15 cellular contexts compared by ENCODE assay signal in genomic region chr13:48477191-48477855, GRCh38. TPM values are rescaled to one million over a fixed set of nuclear protein-coding genes. Genes with fewer than 3 reads are reported as not detected.
DNase-seq lines count a peak whose midpoint lies in the region; ATAC-seq and TF ChIP-seq lines count a peak whose summit lies in the region.
"Had no signal": no experiment of that assay in that cellular context is flagged by ENCODE, and none has a peak within 500 bp of the region (broad histone marks: within the 10 kb centered on the region; RNA-seq: fewer than 3 reads in every experiment).

No MANE protein-coding gene starts in this region.

- no peak for TF ChIP-seq POLR2A in suprapubic skin (IDR thresholded peaks at IDR 0.05)

- H3K4me1 ChIP-seq in suprapubic skin = no peaks in the 10 kb centered on the region

- DNase-seq in medulla oblongata (ENCODE audit: extremely low spot score) (peak; percentile 43), cerebellar nuclear complex (lab: John Stamatoyannopoulos, UW) (no peak), GM03348 (ENCODE audit: low spot score) (no peak), suprapubic skin (ENCODE audit: low spot score in 2 of 2) (no peak)
- DNase-seq in activated CD4-positive, CD25-positive, alpha-beta regulatory T cell (lab: John Stamatoyannopoulos, UW) = no peak
- DNase-seq: activated CD4-positive, alpha-beta T cell treated with anti-CD3 and anti-CD28 coated beads, Interleukin-2, amount 10 ng/mL, durations not matched to agents 7 days and 5 days; amygdala; hippocampal formation; KG1; naive thymus-derived CD8-positive, alpha-beta T cell; NCI-H524; RPMI8226 had no signal

- no peak for TF ChIP-seq CTCF in suprapubic skin (IDR thresholded peaks at IDR 0.05)

- 85% methylated on average over 2 of the region's 2 CpGs for WGBS in suprapubic skin

- no peak overlapping the region for H3K27ac ChIP-seq in suprapubic skin

- peaks cover 11% of the 10 kb centered on the region for H3K36me3 ChIP-seq in suprapubic skin

- ATAC-seq in GM18499 (IDR thresholded peaks at IDR 0.05; ENCODE audit: insufficient read depth, unreplicated experiment) = peak; percentile 60
- ATAC-seq in GM19438 (IDR thresholded peaks at IDR 0.05; ENCODE audit: low read depth, unreplicated experiment) = peak; percentile 65
- ATAC-seq in HG03439 (IDR thresholded peaks at IDR 0.05; ENCODE audit: unreplicated experiment) = peak; percentile 49
- ATAC-seq: naive thymus-derived CD8-positive, alpha-beta T cell had no signal

- H3K27me3 ChIP-seq in suprapubic skin = no peaks in the 10 kb centered on the region

- no peak for TF ChIP-seq EP300 in suprapubic skin (IDR thresholded peaks at IDR 0.05)

- H3K4me3 ChIP-seq in suprapubic skin = no peak overlapping the region

- no peaks in the 10 kb centered on the region for H3K9me3 ChIP-seq in suprapubic skin

RNA-seq across cellular contexts. Expression of gene RCBTB2, which starts 55.6 kb away (rescaled TPM):
- total RNA-seq in suprapubic skin = 1 to 10 TPM; 2.9 to 5.8 (median 4.4) TPM
